In the genomic region with DNA sequence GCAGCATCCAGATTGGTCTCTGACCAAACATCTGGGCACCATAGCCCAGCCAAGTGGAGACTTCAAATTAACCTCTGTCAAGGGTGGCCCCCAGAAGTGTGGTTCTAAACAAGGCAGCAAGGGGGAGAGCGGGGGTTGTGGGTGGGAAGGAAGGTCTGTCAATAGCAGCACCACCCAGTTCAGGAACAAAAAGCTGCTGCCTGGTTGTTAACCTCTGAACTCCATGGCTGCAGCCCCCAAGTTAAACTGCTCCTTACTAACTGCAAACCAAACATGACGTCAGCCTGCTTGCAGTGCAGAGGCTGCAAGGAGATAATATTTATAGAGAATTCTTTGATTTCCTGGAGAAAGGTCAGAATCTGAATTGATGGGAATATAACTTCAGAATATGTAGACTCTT, we compare ENCODE assay signal across 20 cellular contexts.
DNase-seq lines count a peak whose midpoint lies in the region; ATAC-seq, FAIRE-seq and TF ChIP-seq lines count a peak whose summit lies in the region.
"Had no signal": no experiment of that assay in that cellular context is flagged by ENCODE, and none has a peak within 500 bp of the region (broad histone marks: within the 10 kb centered on the region; RNA-seq: fewer than 3 reads in every experiment).

No MANE protein-coding gene starts in this region.

- H3K9me3 Mint-ChIP-seq in activated CD4-positive, alpha-beta T cell treated with anti-CD3 and anti-CD28 coated beads, Interleukin-2, amount 10 ng/mL, durations not matched to agents 7 days and 5 days, result peaks cover 16% of the 10 kb centered on the region
- H3K9me3 Mint-ChIP-seq in GM23338, result peaks cover 12% of the 10 kb centered on the region; the same call in 2 of the 3 replicates
- H3K9me3 Mint-ChIP-seq in central memory CD8-positive, alpha-beta T cell, result peaks cover 7% of the 10 kb centered on the region
- peaks cover 0 to 3% of the 10 kb centered on the region in 2 donors for H3K9me3 Mint-ChIP-seq in natural killer cell

- H4K20me1 ChIP-seq in GM23338 (replicated peaks; ENCODE audit: insufficient read depth), result no peaks in the 10 kb centered on the region

- no peak for DNase-seq in activated CD4-positive, alpha-beta T cell treated with anti-CD3 and anti-CD28 coated beads, Interleukin-2, amount 10 ng/mL, durations not matched to agents 7 days and 5 days
- DNase-seq in activated CD4-positive, alpha-beta T cell treated with anti-CD3 and anti-CD28 coated beads for 4 hours, result no peak
- DNase-seq in GM23338 (ENCODE audit: low spot score) (peak; percentile 23), natural killer cell (no peak), kidney (no peak), anterior cingulate cortex (lab: John Stamatoyannopoulos, UW) (no peak)
- DNase-seq in central memory CD8-positive, alpha-beta T cell (ENCODE audit: low spot score in 2 of 2), result no peak
- no peak for DNase-seq in activated CD4-positive, alpha-beta T cell treated with anti-CD3 and anti-CD28 coated beads for 1 hour
- DNase-seq: activated T-cell treated with anti-CD3 and anti-CD28 coated beads for 4 hours; amniotic stem cell; COR-L47; glutamatergic neuron; NCI-H1930; NCI-H82; RPMI8226; stimulated activated CD4-positive, alpha-beta T cell treated with anti-CD3 and anti-CD28 coated beads, Interleukin-4, amount 100 ng/mL, for 4 hours; upper lobe of right lung had no signal

- no peak overlapping the region for H3K4me3 Mint-ChIP-seq in activated CD4-positive, alpha-beta T cell treated with anti-CD3 and anti-CD28 coated beads, Interleukin-2, amount 10 ng/mL, durations not matched to agents 7 days and 5 days
- no peak overlapping the region for H3K4me3 Mint-ChIP-seq in GM23338
- H3K4me3 Mint-ChIP-seq in central memory CD8-positive, alpha-beta T cell, result peak overlapping the region; percentile 31
- H3K4me3 Mint-ChIP-seq in natural killer cell, result peak overlapping the region; percentile 61

- H3K27me3 ChIP-seq in GM23338 (ENCODE audit: insufficient read depth), result peaks cover 6% of the 10 kb centered on the region; the same call in 1 of the 2 replicates
- H3K27me3 ChIP-seq: upper lobe of right lung had no signal

- peak in 1 of 2 experiments; percentile 14; a peak in 1 of 4 replicates for TF ChIP-seq CTCF in GM23338 (conservative IDR thresholded peaks at IDR 0.05; ENCODE audit: low read depth in 2 of 2)
- TF ChIP-seq CTCF in natural killer cell (IDR thresholded peaks at IDR 0.05), result no peak
- TF ChIP-seq CTCF in kidney (IDR thresholded peaks at IDR 0.05; ENCODE audit: borderline replicate concordance, extremely low read depth, insufficient read depth), result no peak

- H3K4me2 ChIP-seq in GM23338, result no peak overlapping the region

- H3K27ac Mint-ChIP-seq in activated CD4-positive, alpha-beta T cell treated with anti-CD3 and anti-CD28 coated beads, Interleukin-2, amount 10 ng/mL, durations not matched to agents 7 days and 5 days, result peak overlapping the region; percentile 79
- H3K27ac Mint-ChIP-seq in GM23338 (no peak overlapping the region), natural killer cell (peak overlapping the region; percentile 98 to 100)
- H3K27ac Mint-ChIP-seq in central memory CD8-positive, alpha-beta T cell (ENCODE audit: low read depth), result peak overlapping the region; percentile 72

- no peaks in the 10 kb centered on the region for H3K27me3 Mint-ChIP-seq in activated CD4-positive, alpha-beta T cell treated with anti-CD3 and anti-CD28 coated beads, Interleukin-2, amount 10 ng/mL, durations not matched to agents 7 days and 5 days
- H3K27me3 Mint-ChIP-seq in GM23338 (ENCODE audit: insufficient read depth, low read depth, poor library complexity) (peaks cover 7% of the 10 kb centered on the region), natural killer cell (ENCODE audit: low read depth in 2 of 2) (no peaks in the 10 kb centered on the region)
- no peaks in the 10 kb centered on the region for H3K27me3 Mint-ChIP-seq in central memory CD8-positive, alpha-beta T cell

- H3K4me1 ChIP-seq in GM23338 (ENCODE audit: insufficient read depth) (no peaks in the 10 kb centered on the region; the same call in 1 of the 2 replicates), kidney (ENCODE audit: control insufficient read depth in 1 of 2, insufficient read depth in 1 of 2, low read depth in 1 of 2, low read length in 2 of 2) (no peaks in the 10 kb centered on the region)
- H3K4me1 ChIP-seq: upper lobe of right lung had no signal

- POLR2A ChIA-PET in activated CD4-positive, alpha-beta T cell treated with anti-CD3 and anti-CD28 coated beads, Interleukin-2, amount 10 ng/mL, durations not matched to agents 7 days and 5 days (lab: Charles Lee), result no interaction called here

- no peak for FAIRE-seq in kidney (lab: Jason Lieb, UNC)
- FAIRE-seq: G401.6, H1 had no signal

- H3K36me3 ChIP-seq in GM23338 (ENCODE audit: insufficient read depth), result no peaks in the 10 kb centered on the region
- H3K36me3 ChIP-seq in kidney (ENCODE audit: control insufficient read depth in 1 of 2, insufficient read depth in 2 of 2, low read length in 2 of 2), result no peaks in the 10 kb centered on the region
- H3K36me3 ChIP-seq: upper lobe of right lung had no signal

- no peak overlapping the region for H2AFZ ChIP-seq in GM23338

- H3F3A ChIP-seq in GM23338 (replicated peaks; ENCODE audit: low read depth), result no peaks in the 10 kb centered on the region

- intact Hi-C loops in natural killer cell (cut with micrococcal nuclease) (loop anchor here (2.0 to 10.0 kb wide), 3 partner anchors 284 to 426 kb away; no protein-coding TSS in a partner anchor), kidney (cut with DNase I) (no loop called here)

- H3K9ac ChIP-seq in kidney (ENCODE audit: low read length in 2 of 2), result no peak overlapping the region

- H3K79me2 ChIP-seq in GM23338 (replicated peaks; ENCODE audit: insufficient read depth), result no peaks in the 10 kb centered on the region

- no peaks in the 10 kb centered on the region for H3K9me2 ChIP-seq in GM23338 (ENCODE audit: insufficient read depth)

- H3K27ac ChIP-seq in GM23338 (ENCODE audit: low read depth) (no peak overlapping the region), kidney (ENCODE audit: low read depth in 2 of 2, low read length in 2 of 2) (no peak overlapping the region)
- H3K27ac ChIP-seq: upper lobe of right lung had no signal

- peaks cover 71% of the 10 kb centered on the region for H3K4me1 Mint-ChIP-seq in activated CD4-positive, alpha-beta T cell treated with anti-CD3 and anti-CD28 coated beads, Interleukin-2, amount 10 ng/mL, durations not matched to agents 7 days and 5 days
- H3K4me1 Mint-ChIP-seq in GM23338, result no peaks in the 10 kb centered on the region; the same call in 2 of the 3 replicates
- H3K4me1 Mint-ChIP-seq in central memory CD8-positive, alpha-beta T cell, result peaks cover 57% of the 10 kb centered on the region
- H3K4me1 Mint-ChIP-seq in natural killer cell, result peaks cover 62 to 70% of the 10 kb centered on the region in 2 donors

- H3K36me3 Mint-ChIP-seq in activated CD4-positive, alpha-beta T cell treated with anti-CD3 and anti-CD28 coated beads, Interleukin-2, amount 10 ng/mL, durations not matched to agents 7 days and 5 days (ENCODE audit: low read depth), result peaks cover 37% of the 10 kb centered on the region
- H3K36me3 Mint-ChIP-seq in GM23338 (ENCODE audit: low read depth) (no peaks in the 10 kb centered on the region), natural killer cell (no peaks in the 10 kb centered on the region)
- H3K36me3 Mint-ChIP-seq in central memory CD8-positive, alpha-beta T cell (ENCODE audit: insufficient read depth), result peaks cover 13% of the 10 kb centered on the region

- H3K4me3 ChIP-seq in GM23338 (no peak overlapping the region), kidney (ENCODE audit: low read length in 2 of 2) (no peak overlapping the region)
- H3K4me3 ChIP-seq: upper lobe of right lung had no signal

- no peaks in the 10 kb centered on the region for H3K9me3 ChIP-seq in kidney (ENCODE audit: control insufficient read depth in 1 of 2, low read length in 2 of 2)
- H3K9me3 ChIP-seq: upper lobe of right lung had no signal

- CTCF ChIA-PET in activated CD4-positive, alpha-beta T cell treated with anti-CD3 and anti-CD28 coated beads, Interleukin-2, amount 10 ng/mL, durations not matched to agents 7 days and 5 days (lab: Charles Lee), result interaction anchor here (1.9 kb wide), 1 partner anchor 28 kb away, joined by 4 read pairs; no protein-coding TSS in a partner anchor

- ATAC-seq in GM23338 (peak; percentile 60), natural killer cell (peak; percentile 11 to 49 (median 41))
- ATAC-seq in central memory CD8-positive, alpha-beta T cell (replicated peaks; ENCODE audit: extremely low read depth, poor library complexity, severe bottlenecking), result no peak
- ATAC-seq: activated CD4-positive, CD25-positive, alpha-beta regulatory T cell treated with anti-CD3 and anti-CD28 coated beads, Interleukin-2, amount 50 U/mL, for 24 hours; upper lobe of right lung had no signal

TF ChIP-seq in GM23338, 12 proteins besides CTCF, POLR2A, EP300 and RAD21 (continues in another document):
- TF ChIP-seq JUNB (IDR thresholded peaks at IDR 0.05; ENCODE audit: unreplicated experiment), result no peak
- TF ChIP-seq POLR2AphosphoS5 (IDR thresholded peaks at IDR 0.05; ENCODE audit: low read depth), result no peak
- TF ChIP-seq ZNF331 (CRISPR knock-in tag; IDR thresholded peaks at IDR 0.05; ENCODE audit: low read depth), result no peak

Comparison
In these comparisons a context has a peak if more than half of its experiments do, and no peak if none do; other contexts are left out.
1. H3K4me3 Mint-ChIP-seq: peak in central memory CD8-positive, alpha-beta T cell (single experiment) and natural killer cell (single experiment); none in activated CD4-positive, alpha-beta T cell treated with anti-CD3 and anti-CD28 coated beads, Interleukin-2, amount 10 ng/mL, durations not matched to agents 7 days and 5 days (single experiment) and GM23338 (single experiment).